Comparison of ENCODE assay signal across 18 cellular contexts in genomic region chr18:37441821-37442220, GRCh38.
"Had no signal": no experiment of that assay in that cellular context is flagged by ENCODE, and none has a peak within 500 bp of the region (broad histone marks: within the 10 kb centered on the region; RNA-seq: fewer than 3 reads in every experiment).

No MANE protein-coding gene starts in this region.

- H3K4me3 Mint-ChIP-seq: activated CD8-positive, alpha-beta T cell treated with anti-CD3 and anti-CD28 coated beads, Interleukin-2, amount 10 ng/mL, durations not matched to agents 7 days and 5 days; activated naive CD8-positive, alpha-beta T cell treated with anti-CD3 and anti-CD28 coated beads, Interleukin-2, amount 50 U/mL, for 24 hours; T-helper 1 cell treated with Interleukin-12 subunit alpha and Interleukin-12 subunit beta and Interleukin-4 antibody, amounts not matched to agents 30 μg/mL and 1 μg/mL, for 36 hours; WTC11 had no signal

- H3K9me3 Mint-ChIP-seq: activated naive CD4-positive, alpha-beta T cell treated with anti-CD3 and anti-CD28 coated beads, Interleukin-2, amount 50 U/mL, for 72 hours; activated naive CD8-positive, alpha-beta T cell treated with anti-CD3 and anti-CD28 coated beads, Interleukin-2, amount 50 U/mL, for 24 hours; T-helper 1 cell treated with Interleukin-12 subunit alpha and Interleukin-12 subunit beta and Interleukin-4 antibody, amounts not matched to agents 30 μg/mL and 1 μg/mL, for 36 hours; WTC11 had no signal

- H3K4me1 Mint-ChIP-seq: activated naive CD8-positive, alpha-beta T cell treated with anti-CD3 and anti-CD28 coated beads, Interleukin-2, amount 50 U/mL, for 24 hours had no signal

- H3K36me3 Mint-ChIP-seq: activated naive CD4-positive, alpha-beta T cell treated with anti-CD3 and anti-CD28 coated beads, Interleukin-2, amount 50 U/mL, for 72 hours; WTC11 had no signal

- DNase-seq: activated CD4-positive, alpha-beta T cell treated with anti-CD3 and anti-CD28 coated beads for 48 hours; activated CD4-positive, alpha-beta T cell treated with anti-CD3 and anti-CD28 coated beads, Interleukin-2, amount 50 U/mL, for 4 hours; activated CD4-positive, CD25-positive, alpha-beta regulatory T cell treated with anti-CD3 and anti-CD28 coated beads, Interleukin-2, amount 50 U/mL, for 72 hours; activated CD8-positive, alpha-beta memory T cell treated with anti-CD3 and anti-CD28 coated beads, Interleukin-2, amount 50 U/mL, for 48 hours; activated CD8-positive, alpha-beta T cell treated with anti-CD3 and anti-CD28 coated beads, Interleukin-2, amount 10 ng/mL, durations not matched to agents 7 days and 5 days; activated naive CD4-positive, alpha-beta T cell; activated naive CD8-positive, alpha-beta T cell treated with anti-CD3 and anti-CD28 coated beads, Interleukin-2, amount 50 U/mL, for 24 hours; activated T-cell treated with anti-CD3 and anti-CD28 coated beads, Interleukin-2, amount 50 U/mL, for 1 hour; amniotic stem cell; MM.1S; NCI-H1048; NCI-H2029; NCI-H510A treated with DMSO at 0.1 percent for 48 hours; Peyer's patch; SHP77 treated with DMSO at 0.1 percent for 48 hours had no signal

- H3K27ac Mint-ChIP-seq: activated CD8-positive, alpha-beta T cell treated with anti-CD3 and anti-CD28 coated beads, Interleukin-2, amount 10 ng/mL, durations not matched to agents 7 days and 5 days; activated naive CD4-positive, alpha-beta T cell treated with anti-CD3 and anti-CD28 coated beads, Interleukin-2, amount 50 U/mL, for 72 hours; activated naive CD8-positive, alpha-beta T cell treated with anti-CD3 and anti-CD28 coated beads, Interleukin-2, amount 50 U/mL, for 24 hours; T-helper 1 cell treated with Interleukin-12 subunit alpha and Interleukin-12 subunit beta and Interleukin-4 antibody, amounts not matched to agents 30 μg/mL and 1 μg/mL, for 36 hours; WTC11 had no signal
